Comparison of ENCODE assay signal across 8 cellular contexts in the genomic region with DNA sequence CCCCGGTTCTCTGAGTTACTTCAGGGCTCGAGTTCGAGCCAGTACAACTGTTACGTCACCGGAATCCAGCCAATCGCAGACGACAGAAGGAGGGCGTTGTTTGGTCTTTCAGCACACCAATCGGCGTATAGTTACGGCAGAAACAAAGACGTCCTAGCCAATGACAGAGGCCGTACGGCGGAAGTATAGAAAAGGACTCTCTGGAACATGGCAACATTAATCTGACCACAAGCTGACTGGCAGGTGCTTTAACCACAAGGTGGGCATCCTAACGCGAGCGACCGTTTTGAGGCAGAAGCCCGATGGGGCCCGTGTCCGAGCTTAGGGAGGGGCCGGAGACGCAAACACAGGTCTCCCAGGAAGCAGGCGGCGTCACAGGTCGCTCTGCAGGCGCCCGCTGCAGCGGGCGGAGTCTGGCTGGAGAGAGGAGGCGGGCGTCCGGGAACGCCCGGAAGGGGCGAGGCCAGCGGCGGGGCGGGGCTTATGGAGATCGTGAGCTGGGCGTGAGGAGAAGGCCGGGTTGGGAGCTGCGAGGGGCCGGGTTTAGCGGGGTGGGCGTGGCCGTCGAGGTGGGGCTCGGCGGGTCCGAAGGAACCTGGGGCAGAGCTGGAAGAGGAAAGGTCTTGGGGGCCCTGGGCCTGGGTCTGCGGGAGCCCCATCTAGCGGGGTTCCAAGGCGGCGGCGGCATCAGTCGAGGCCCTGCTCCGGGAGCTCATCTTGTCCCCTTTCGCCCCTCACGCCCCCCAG. TPM values are rescaled to one million over a fixed set of nuclear protein-coding genes. Genes with fewer than 3 reads are reported as not detected.
DNase-seq lines count a peak whose midpoint lies in the region; ATAC-seq, FAIRE-seq and TF ChIP-seq lines count a peak whose summit lies in the region.

A gene with protein sequence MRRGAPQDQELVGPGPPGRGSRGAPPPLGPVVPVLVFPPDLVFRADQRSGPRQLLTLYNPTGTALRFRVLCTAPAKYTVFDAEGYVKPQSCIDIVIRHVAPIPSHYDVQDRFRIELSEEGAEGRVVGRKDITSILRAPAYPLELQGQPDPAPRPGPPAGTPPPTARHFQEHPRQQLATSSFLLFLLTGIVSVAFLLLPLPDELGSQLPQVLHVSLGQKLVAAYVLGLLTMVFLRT (plus strand): TSS at position 558 of the 747 bp plus-strand sequence. CDS start 252 bp downstream, outside the sequence.

- H3K9me3 Mint-ChIP-seq in naive thymus-derived CD8-positive, alpha-beta T cell: no peaks in the 10 kb centered on the region

- H3K4me1 Mint-ChIP-seq in naive thymus-derived CD8-positive, alpha-beta T cell: peaks cover 10 to 23% (median 21%) of the 10 kb centered on the region in 4 donors

- H4K20me1 ChIP-seq in Loucy (ENCODE audit: insufficient read depth, low read length, poor library complexity, severe bottlenecking): no peaks in the 10 kb centered on the region

- peaks cover 0 to 6% (median 0%) of the 10 kb centered on the region in 3 donors for H3K36me3 Mint-ChIP-seq in naive thymus-derived CD8-positive, alpha-beta T cell

- peak within 1 kb of the TSS; percentile 77 for H2AFZ ChIP-seq in Loucy (ENCODE audit: low read length)

- H3K9me3 ChIP-seq in Loucy (ENCODE audit: insufficient read depth, low read depth, low read length): no peaks in the 10 kb centered on the region

- peak within 1 kb of the TSS; percentile 65 for H3K9ac ChIP-seq in Loucy (ENCODE audit: low read depth, low read length, poor library complexity, severe bottlenecking)

- no peaks in the 10 kb centered on the region for H3K27me3 ChIP-seq in Loucy (ENCODE audit: insufficient read depth, low read length, poor library complexity, severe bottlenecking)

- H3K27me3 Mint-ChIP-seq in naive thymus-derived CD8-positive, alpha-beta T cell: no peaks in the 10 kb centered on the region

- ATAC-seq in naive thymus-derived CD8-positive, alpha-beta T cell: peak; percentile 89 to 92

- 0 out of 2 replicates have a peak, but pooled peaks cover 4% of the 10 kb centered on the region for H3F3A ChIP-seq in Loucy (ENCODE audit: low read depth)

- peak; percentile 100 for DNase-seq in ELF-1 (ENCODE audit: low read depth, low spot score)
- peak; percentile 97 for DNase-seq in H54 (ENCODE audit: insufficient read length, low spot score)
- peak; percentile 97 for DNase-seq in activated T-helper 9 cell treated with anti-CD3 and anti-CD28 coated beads, Interleukin-2, amount 50 U/mL, for 16 hours (ENCODE audit: low read depth)
- DNase-seq in fibroblast of mammary gland (ENCODE audit: low read depth): peak; percentile 99
- DNase-seq in naive thymus-derived CD8-positive, alpha-beta T cell: peak; percentile 95 to 100 (median 98)
- peak; percentile 94 to 99 (median 98) for DNase-seq in stimulated activated naive CD4-positive, alpha-beta T cell (lab: John Stamatoyannopoulos, UW)

- TF ChIP-seq POLR2A in H54 (IDR thresholded peaks at IDR 0.05; ENCODE audit: low read depth, low read length): peak; percentile 3; the same call in 1 of the 2 replicates
- TF ChIP-seq POLR2A in Raji (IDR thresholded peaks at IDR 0.05; ENCODE audit: insufficient read depth, low read depth, low read length): peak; percentile 83

- H3K4me2 ChIP-seq in Loucy (ENCODE audit: low read depth, low read length, poor library complexity, severe bottlenecking): peak within 1 kb of the TSS; percentile 98

- H3K4me3 ChIP-seq in Loucy (ENCODE audit: low read length, poor library complexity, severe bottlenecking) (peak within 1 kb of the TSS; percentile 71), fibroblast of mammary gland (ENCODE audit: control insufficient read depth, low read depth, low read length) (peak within 1 kb of the TSS; percentile 77)

- POLR2A ChIA-PET in naive thymus-derived CD8-positive, alpha-beta T cell (lab: Charles Lee): interaction anchor here (0.7 to 6.7 kb wide), 27 partner anchors 9 to 354 kb away, joined by 3 to 128 read pairs (median 7); a partner anchor contains a TSS

- no peaks in the 10 kb centered on the region for H3K36me3 ChIP-seq in Loucy (ENCODE audit: insufficient read depth, low read length)

- peak within 1 kb of the TSS; percentile 96 to 100 (median 100) for H3K27ac Mint-ChIP-seq in naive thymus-derived CD8-positive, alpha-beta T cell

- H3K4me1 ChIP-seq in Loucy (ENCODE audit: insufficient read depth, low read length, poor library complexity, severe bottlenecking): peaks cover 19% of the 10 kb centered on the region

- no peaks in the 10 kb centered on the region for H3K9me2 ChIP-seq in Loucy (replicated peaks; ENCODE audit: low read depth, low read length)

- FAIRE-seq in H54 (lab: Jason Lieb, UNC): peak; percentile 84

- TF ChIP-seq CTCF in Loucy (conservative IDR thresholded peaks at IDR 0.05; ENCODE audit: low read length): no peak
- no peak for TF ChIP-seq CTCF in fibroblast of mammary gland (conservative IDR thresholded peaks at IDR 0.05; ENCODE audit: control insufficient read depth, insufficient read depth, low read depth, low read length)

- no peaks in the 10 kb centered on the region for H3K79me2 ChIP-seq in Loucy (ENCODE audit: insufficient read depth, low read length)

- peak within 1 kb of the TSS; percentile 95 to 100 (median 98) for H3K4me3 Mint-ChIP-seq in naive thymus-derived CD8-positive, alpha-beta T cell

RNA-seq across cellular contexts. Expression of the gene that starts here (rescaled TPM):
- 10 to 100 TPM; 13.0 to 16.4 TPM for total RNA-seq in naive thymus-derived CD8-positive, alpha-beta T cell
- polyA plus RNA-seq in naive thymus-derived CD8-positive, alpha-beta T cell: 10 to 100 TPM; 16.0 to 21.0 (median 20.0) TPM

Comparison
In these comparisons a context has a peak if more than half of its experiments do, and no peak if none do; other contexts are left out.
1. Peak in every context shown above with its lines: DNase-seq, ATAC-seq and H3K4me3 ChIP-seq.